In genomic region chr1:235902638-235903542, GRCh38 we compare ENCODE assay signal across 12 cellular contexts. TPM values are rescaled to one million over a fixed set of nuclear protein-coding genes. Genes with fewer than 3 reads are reported as not detected.
DNase-seq lines count a peak whose midpoint lies in the region; ATAC-seq, FAIRE-seq and TF ChIP-seq lines count a peak whose summit lies in the region.
"Had no signal": no experiment of that assay in that cellular context is flagged by ENCODE, and none has a peak within 500 bp of the region (broad histone marks: within the 10 kb centered on the region; RNA-seq: fewer than 3 reads in every experiment).

No MANE protein-coding gene starts in this region.

- TF ChIP-seq CTCF in A549 (IDR thresholded peaks at IDR 0.05) (no peak), HEK293 (tag by site-specific recombination; IDR thresholded peaks at IDR 0.05) (no peak), nephron progenitor cell (IDR thresholded peaks at IDR 0.05) (no peak)

- H3K27ac Mint-ChIP-seq in nephron progenitor cell = no peak overlapping the region

- peak; percentile 32 for FAIRE-seq in A549 (lab: Jason Lieb, UNC)

- no peaks in the 10 kb centered on the region for H3K9me3 ChIP-seq in A549
- no peaks in the 10 kb centered on the region for H3K9me3 ChIP-seq in HEK293 (ENCODE audit: control insufficient read depth, insufficient read depth, low read depth, low read length)
- H3K9me3 ChIP-seq: BLaER1 had no signal

- peak; percentile 90 to 93 for ATAC-seq in A549
- no peak for ATAC-seq in HG02870 (IDR thresholded peaks at IDR 0.05; ENCODE audit: unreplicated experiment)

- CTCF ChIA-PET in A549 (lab: Yijun Ruan, JAX) (interaction anchor here (0.5 to 2.0 kb wide), 8 partner anchors 12 to 331 kb away, joined by 3 to 8 read pairs (median 4); no protein-coding TSS in a partner anchor), HEK293 (lab: Yijun Ruan, JAX) (interaction anchor here (0.8 to 1.4 kb wide), 4 partner anchors 9 to 69 kb away, joined by 3 to 10 read pairs (median 3); no protein-coding TSS in a partner anchor)

- H3K27ac ChIP-seq in A549 (peak overlapping the region; percentile 70 to 84), HEK293 (ENCODE audit: extremely low read depth, low read depth, low read length) (peak overlapping the region; percentile 4; the same call in 1 of the 2 replicates)
- H3K27ac ChIP-seq: BLaER1 had no signal

- H3K4me3 ChIP-seq in A549 (no peak overlapping the region), HEK293 (ENCODE audit: low read depth, low read length) (no peak overlapping the region)
- H3K4me3 ChIP-seq: BLaER1 had no signal

- TF ChIP-seq RAD21 in A549 (conservative IDR thresholded peaks at IDR 0.05 in 1 of 2, IDR thresholded peaks at IDR 0.05 in 1 of 2) = no peak; a peak in 1 of 5 replicates

- H3K36me3 ChIP-seq in HEK293 (ENCODE audit: control insufficient read depth in 2 of 2, insufficient read depth in 1 of 2, low read length in 2 of 2) = no peaks in the 10 kb centered on the region
- H3K36me3 ChIP-seq: BLaER1 had no signal

- peak overlapping the region; percentile 54 for H3K4me2 ChIP-seq in A549

- H3K4me1 ChIP-seq in A549 (peaks cover 34% of the 10 kb centered on the region), HEK293 (ENCODE audit: control insufficient read depth, insufficient read depth, low read length) (peaks cover 3% of the 10 kb centered on the region; the same call in 1 of the 2 replicates)

- TF ChIP-seq EP300 in A549 (IDR thresholded peaks at IDR 0.05) = peak; percentile 41 to 48; a peak in 2 of 5 replicates

- 39% methylated on average over 7 of the region's 7 CpGs for WGBS in A549 (ENCODE audit: missing lambda C conversion rate)

- no peak overlapping the region for H3K4me3 Mint-ChIP-seq in nephron progenitor cell

- no peaks in the 10 kb centered on the region for H3K36me3 Mint-ChIP-seq in nephron progenitor cell (ENCODE audit: low read depth)

- peaks cover 11% of the 10 kb centered on the region for H3K27me3 Mint-ChIP-seq in nephron progenitor cell (ENCODE audit: low read depth, poor library complexity)

- POLR2A ChIA-PET in A549 (lab: Yijun Ruan, JAX) = interaction anchor here (0.6 to 1.1 kb wide), 5 partner anchors 14 to 48 kb away, joined by 3 to 13 read pairs (median 4); partner anchors contain the start of gene LYST
- POLR2A ChIA-PET in HEK293 (lab: Yijun Ruan, JAX) = interaction anchor here (0.6 to 1.1 kb wide), 4 partner anchors 15 to 399 kb away, joined by 3 to 4 read pairs (median 3); partner anchors contain the start of gene B3GALNT2

- DNase-seq in A549 (ENCODE audit: low read depth in 1 of 2, low spot score in 1 of 2) (peak; percentile 55 to 89), SW480 (ENCODE audit: low spot score) (peak; percentile 79), iris pigment epithelial cell (ENCODE audit: low read depth) (peak; percentile 86), NCI-H187 (lab: John Stamatoyannopoulos, UW) (no peak), nephron progenitor cell (no peak)
- DNase-seq in activated CD8-positive, alpha-beta memory T cell treated with anti-CD3 and anti-CD28 coated beads, Interleukin-2, amount 50 U/mL, for 4 hours = no peak
- DNase-seq: cortex of kidney, KBM-7, SHP77 treated with DMSO at 0.1 percent for 48 hours had no signal

- H3K9me3 Mint-ChIP-seq in nephron progenitor cell = no peaks in the 10 kb centered on the region

- no peak for TF ChIP-seq POLR2A in A549 (IDR thresholded peaks at IDR 0.05; ENCODE audit: low read length)

- peaks cover 9% of the 10 kb centered on the region for H3K4me1 Mint-ChIP-seq in nephron progenitor cell

TF ChIP-seq in A549, 52 proteins besides CTCF, POLR2A, EP300 and RAD21:
- TF ChIP-seq HEYL (CRISPR knock-in tag; IDR thresholded peaks at IDR 0.05) (no peak), E2F6 (IDR thresholded peaks at IDR 0.05; ENCODE audit: borderline replicate concordance, low read depth) (no peak), JUN (IDR thresholded peaks at IDR 0.05) (peak; percentile 60 to 73; a peak in 1 of 5 replicates), GATA3 (IDR thresholded peaks at IDR 0.05; ENCODE audit: borderline replicate concordance) (peak; percentile 40; the same call in 1 of the 2 replicates), MAX (IDR thresholded peaks at IDR 0.05) (peak; percentile 41; the same call in 1 of the 2 replicates), FOSL2 (IDR thresholded peaks at IDR 0.05) (peak; percentile 78), FOSL2 (CRISPR knock-in tag; IDR thresholded peaks at IDR 0.05) (peak; percentile 90), RFX5 (IDR thresholded peaks at IDR 0.05) (no peak), NFE2L2 (conservative IDR thresholded peaks at IDR 0.05; ENCODE audit: low read length) (0 out of 2 replicates have a peak, but pooled peaks have one; percentile 15), SREBF2 (IDR thresholded peaks at IDR 0.05) (no peak), JUNB (IDR thresholded peaks at IDR 0.05) (peak; percentile 85), CEBPB (IDR thresholded peaks at IDR 0.05) (no peak; a peak in 1 of 4 replicates), HOXA7 (CRISPR knock-in tag; IDR thresholded peaks at IDR 0.05) (no peak), USF2 (IDR thresholded peaks at IDR 0.05) (peak; percentile 30; the same call in 1 of the 2 replicates), KDM1A (IDR thresholded peaks at IDR 0.05; ENCODE audit: low read depth) (no peak)

TF ChIP-seq in HEK293, 187 proteins besides CTCF, POLR2A, EP300 and RAD21 (continues in another document):
- TF ChIP-seq PRDM1 (tag by site-specific recombination; IDR thresholded peaks at IDR 0.05) (peak; percentile 82), ZNF501 (tag by site-specific recombination; IDR thresholded peaks at IDR 0.05) (peak; percentile 56; the same call in 1 of the 2 replicates), ZNF184 (tag by site-specific recombination; IDR thresholded peaks at IDR 0.05) (no peak), KLF17 (tag by site-specific recombination; IDR thresholded peaks at IDR 0.05) (no peak), ZNF600 (tag by site-specific recombination; IDR thresholded peaks at IDR 0.05) (peak; percentile 98), ZNF266 (tag by site-specific recombination; IDR thresholded peaks at IDR 0.05; ENCODE audit: low read depth) (no peak), ZFP37 (tag by site-specific recombination; IDR thresholded peaks at IDR 0.05) (0 out of 2 replicates have a peak, but pooled peaks have one; percentile 50), ZNF692 (tag by site-specific recombination; IDR thresholded peaks at IDR 0.05) (peak; percentile 78), PRDM4 (tag by site-specific recombination; IDR thresholded peaks at IDR 0.05) (no peak), ZNF76 (tag by site-specific recombination; IDR thresholded peaks at IDR 0.05; ENCODE audit: borderline replicate concordance, low read depth) (no peak), ZBTB17 (tag by site-specific recombination; IDR thresholded peaks at IDR 0.05) (peak; percentile 91), ZEB2 (tag by site-specific recombination; IDR thresholded peaks at IDR 0.05) (peak; percentile 68; the same call in 1 of the 2 replicates)

RNA-seq across cellular contexts. Expression of gene LYST, which starts 36.2 kb away (rescaled TPM):
- polyA plus RNA-seq in A549 (2011; rRNA removed) (9.4 and 10.9 TPM in 2 replicates), A549 (2017; fragmentation: RNase III; extraction: RNeasy Plus Mini Kit Qiagen cat#74134 plus additional on column Dnase treatment) (2.0 to 2.5 TPM (median 2.2 TPM) in 3 replicates)
- polyA plus RNA-seq in A549 (2012; cell fraction: cytosol; rRNA removed) = 1.6 and 1.7 TPM in 2 replicates
- polyA plus RNA-seq in A549 (2012; cell fraction: nucleus; rRNA removed) = 2.0 and 3.2 TPM in 2 replicates
- 12.9 and 15.1 TPM in 2 replicates for polyA minus RNA-seq in A549 (2011; rRNA and poly(A)+ RNA removed)

Comparison
In these comparisons a context has a peak if more than half of its experiments do, and no peak if none do; other contexts are left out.
1. DNase-seq: peak in A549 (2 of 2), SW480 (single experiment) and iris pigment epithelial cell (single experiment); none in activated CD8-positive, alpha-beta memory T cell treated with anti-CD3 and anti-CD28 coated beads, Interleukin-2, amount 50 U/mL, for 4 hours (single experiment), NCI-H187 (0 of 2) and nephron progenitor cell (single experiment).